Comparison of ENCODE assay signal across 1 cellular context in the genomic region with DNA sequence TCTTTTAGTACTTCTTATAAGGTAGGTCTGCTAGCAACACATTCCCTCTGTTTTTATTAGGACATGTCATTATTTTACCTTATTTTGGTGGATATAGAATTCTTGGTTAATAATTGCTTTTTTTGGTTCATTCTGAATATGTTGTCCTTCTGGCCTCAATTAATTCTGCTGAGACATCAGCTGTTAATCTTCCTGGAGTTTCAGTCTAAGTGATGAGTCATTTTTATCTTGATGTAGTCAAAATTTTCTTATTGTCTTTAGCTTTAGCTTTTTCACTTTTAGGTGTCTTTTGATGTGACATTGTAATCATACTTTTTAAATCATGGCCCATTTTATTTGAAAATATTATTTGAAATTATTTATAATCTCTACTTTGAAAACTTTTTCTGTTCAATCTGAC.
TF ChIP-seq lines count a peak whose summit lies in the region.

No MANE protein-coding gene starts in this region.

TF ChIP-seq in K562, 482 proteins besides CTCF, POLR2A, EP300 and RAD21 (continued from another document):
- TF ChIP-seq ILK (tag; IDR thresholded peaks at IDR 0.05; ENCODE audit: borderline replicate concordance, low read depth) (no peak), RBFOX2 (IDR thresholded peaks at IDR 0.05; ENCODE audit: low read depth, low read length) (no peak), SRF (CRISPR knock-in tag; IDR thresholded peaks at IDR 0.05) (no peak), DACH1 (IDR thresholded peaks at IDR 0.05; ENCODE audit: partially characterized antibody) (peak; percentile 73)
